In genomic region chr17:63041722-63042121, GRCh38 we compare ENCODE assay signal across 1 cellular context.
TF ChIP-seq lines count a peak whose summit lies in the region.

No MANE protein-coding gene starts in this region.

TF ChIP-seq in HEK293, 187 proteins besides CTCF, POLR2A, EP300 and RAD21 (continued from another document):
- no peak for TF ChIP-seq ZNF692 (tag by site-specific recombination; IDR thresholded peaks at IDR 0.05)
